22 cellular contexts compared by ENCODE assay signal in genomic region chr12:81403348-81403747, GRCh38.
"Had no signal": no experiment of that assay in that cellular context is flagged by ENCODE, and none has a peak within 500 bp of the region (broad histone marks: within the 10 kb centered on the region; RNA-seq: fewer than 3 reads in every experiment).

No MANE protein-coding gene starts in this region.

- H3K27ac ChIP-seq: epithelial cell of prostate, esophagus squamous epithelium, gastrocnemius medialis, heart right ventricle, left lung, lower lobe of right lung had no signal

- H3K4me3 ChIP-seq: esophagus squamous epithelium, gastrocnemius medialis, heart right ventricle, left lung, lower lobe of right lung, mucosa of descending colon had no signal

- DNase-seq: cortex of kidney; effector CD8-positive, alpha-beta T cell; effector memory CD8-positive, alpha-beta T cell; endodermal cell; erythroblast; esophagus squamous epithelium; foreskin fibroblast; foreskin melanocyte; gastrocnemius medialis; glutamatergic neuron; head of caudate nucleus; heart right ventricle; hippocampal formation; left cardiac atrium; left lung; left ventricle myocardium superior; lower lobe of right lung; mesenchymal stem cell; mucosa of descending colon; naive B cell; naive thymus-derived CD8-positive, alpha-beta T cell had no signal
